Comparison of ENCODE assay signal across 12 cellular contexts in genomic region chr13:76512676-76513277, GRCh38.
DNase-seq lines count a peak whose midpoint lies in the region; ATAC-seq and TF ChIP-seq lines count a peak whose summit lies in the region.
"Had no signal": no experiment of that assay in that cellular context is flagged by ENCODE, and none has a peak within 500 bp of the region (broad histone marks: within the 10 kb centered on the region; RNA-seq: fewer than 3 reads in every experiment).

No MANE protein-coding gene starts in this region.

- no peaks in the 10 kb centered on the region for H3K9me3 Mint-ChIP-seq in naive thymus-derived CD4-positive, alpha-beta T cell
- no peaks in the 10 kb centered on the region for H3K9me3 Mint-ChIP-seq in endodermal cell

- no peak overlapping the region for H3K4me3 Mint-ChIP-seq in naive thymus-derived CD4-positive, alpha-beta T cell
- no peak overlapping the region for H3K4me3 Mint-ChIP-seq in endodermal cell

- CTCF ChIA-PET in naive thymus-derived CD4-positive, alpha-beta T cell (lab: Charles Lee), result interaction anchor here (0.7 kb wide), 1 partner anchor 554 kb away, joined by 3 read pairs; no protein-coding TSS in a partner anchor

- no peaks in the 10 kb centered on the region for H3K27me3 ChIP-seq in naive thymus-derived CD4-positive, alpha-beta T cell (ENCODE audit: control insufficient read depth in 2 of 2, insufficient read depth in 2 of 2, low read length in 2 of 2)
- H3K27me3 ChIP-seq in endodermal cell (ENCODE audit: control insufficient read depth, insufficient read depth, low read length, poor library complexity, severe bottlenecking), result no peaks in the 10 kb centered on the region

- intact Hi-C loops in naive thymus-derived CD4-positive, alpha-beta T cell (cut with micrococcal nuclease), result no loop called here

- POLR2A ChIA-PET in naive thymus-derived CD4-positive, alpha-beta T cell (lab: Charles Lee), result no interaction called here

- H3K27ac Mint-ChIP-seq in naive thymus-derived CD4-positive, alpha-beta T cell, result no peak overlapping the region
- no peak overlapping the region for H3K27ac Mint-ChIP-seq in endodermal cell

- H3K27ac ChIP-seq in naive thymus-derived CD4-positive, alpha-beta T cell (ENCODE audit: low read depth, low read length), result no peak overlapping the region
- H3K27ac ChIP-seq in endodermal cell (ENCODE audit: low read depth, low read length), result no peak overlapping the region
- H3K27ac ChIP-seq: 22Rv1, SK-N-MC had no signal

- peaks cover 3 to 36% (median 10%) of the 10 kb centered on the region in 5 donors for H3K27me3 Mint-ChIP-seq in naive thymus-derived CD4-positive, alpha-beta T cell
- no peaks in the 10 kb centered on the region for H3K27me3 Mint-ChIP-seq in endodermal cell (ENCODE audit: insufficient read depth)

- no peak overlapping the region for H3K9ac ChIP-seq in endodermal cell (ENCODE audit: extremely low read depth, low read length, poor library complexity, severe bottlenecking)

- ATAC-seq in naive thymus-derived CD4-positive, alpha-beta T cell, result no peak
- ATAC-seq: GM12878 had no signal

- TF ChIP-seq CTCF in choroid plexus epithelial cell (conservative IDR thresholded peaks at IDR 0.05; ENCODE audit: low read depth, low read length), result no peak
- no peak for TF ChIP-seq CTCF in retinal pigment epithelial cell (conservative IDR thresholded peaks at IDR 0.05; ENCODE audit: low read depth, low read length)
- no peak for TF ChIP-seq CTCF in endodermal cell (conservative IDR thresholded peaks at IDR 0.05)

- H3K4me1 ChIP-seq in naive thymus-derived CD4-positive, alpha-beta T cell (ENCODE audit: control insufficient read depth in 2 of 2, insufficient read depth in 2 of 2, low read length in 2 of 2), result no peaks in the 10 kb centered on the region
- no peaks in the 10 kb centered on the region for H3K4me1 ChIP-seq in endodermal cell (ENCODE audit: control insufficient read depth, insufficient read depth, low read length)

- no peaks in the 10 kb centered on the region for H3K9me3 ChIP-seq in naive thymus-derived CD4-positive, alpha-beta T cell (ENCODE audit: control insufficient read depth in 2 of 3, low read length in 3 of 3)
- no peaks in the 10 kb centered on the region for H3K9me3 ChIP-seq in endodermal cell (ENCODE audit: control insufficient read depth, low read length)

- DNase-seq in NCI-H1417 (lab: John Stamatoyannopoulos, UW) (peak in 2 of 3 experiments; percentile 8 to 66), NCI-H1417 treated with DMSO at 0.1 percent for 48 hours (lab: John Stamatoyannopoulos, UW) (no peak), NCI-H446 treated with DMSO at 0.1 percent for 48 hours (lab: John Stamatoyannopoulos, UW) (peak; percentile 6), choroid plexus epithelial cell (ENCODE audit: low read depth) (peak; percentile 98), retinal pigment epithelial cell (ENCODE audit: low read depth) (peak; percentile 48), HK-2 (ENCODE audit: unreplicated experiment) (no peak), endodermal cell (no peak)
- no peak for DNase-seq in naive thymus-derived CD4-positive, alpha-beta T cell
- DNase-seq: H7 had no signal

- no peaks in the 10 kb centered on the region for H3K36me3 Mint-ChIP-seq in naive thymus-derived CD4-positive, alpha-beta T cell
- H3K36me3 Mint-ChIP-seq in endodermal cell (ENCODE audit: low read depth), result no peaks in the 10 kb centered on the region

- H3K4me3 ChIP-seq in choroid plexus epithelial cell (ENCODE audit: low read depth, low read length), result no peak overlapping the region
- H3K4me3 ChIP-seq in retinal pigment epithelial cell (ENCODE audit: low read length), result no peak overlapping the region
- no peak overlapping the region for H3K4me3 ChIP-seq in naive thymus-derived CD4-positive, alpha-beta T cell (ENCODE audit: low read length)
- no peak overlapping the region for H3K4me3 ChIP-seq in endodermal cell (ENCODE audit: low read length)
- H3K4me3 ChIP-seq: GM12878, SK-N-MC had no signal

- no peaks in the 10 kb centered on the region for H3K36me3 ChIP-seq in naive thymus-derived CD4-positive, alpha-beta T cell (ENCODE audit: control insufficient read depth in 2 of 3, insufficient read depth in 3 of 3, low read length in 3 of 3)
- H3K36me3 ChIP-seq in endodermal cell (ENCODE audit: control insufficient read depth, insufficient read depth, low read length), result no peaks in the 10 kb centered on the region

- WGBS in endodermal cell (ENCODE audit: insufficient coverage in 1 of 2, insufficient read length in 1 of 2), 2 experiments, result 93% methylated on average over 1 of the region's 1 CpG; no CpG with 5 or more reads in 1 of the 2 experiments

- H3K4me1 Mint-ChIP-seq in naive thymus-derived CD4-positive, alpha-beta T cell, result no peaks in the 10 kb centered on the region
- no peaks in the 10 kb centered on the region for H3K4me1 Mint-ChIP-seq in endodermal cell

Comparison
In these comparisons a context has a peak if more than half of its experiments do, and no peak if none do; other contexts are left out.
1. DNase-seq: peak in NCI-H1417 (2 of 3), NCI-H446 treated with DMSO at 0.1 percent for 48 hours (single experiment), choroid plexus epithelial cell (single experiment) and retinal pigment epithelial cell (single experiment); none in NCI-H1417 treated with DMSO at 0.1 percent for 48 hours (single experiment), HK-2 (single experiment), naive thymus-derived CD4-positive, alpha-beta T cell (0 of 9) and endodermal cell (single experiment).